Comparison of ENCODE assay signal across 23 cellular contexts in the genomic region with DNA sequence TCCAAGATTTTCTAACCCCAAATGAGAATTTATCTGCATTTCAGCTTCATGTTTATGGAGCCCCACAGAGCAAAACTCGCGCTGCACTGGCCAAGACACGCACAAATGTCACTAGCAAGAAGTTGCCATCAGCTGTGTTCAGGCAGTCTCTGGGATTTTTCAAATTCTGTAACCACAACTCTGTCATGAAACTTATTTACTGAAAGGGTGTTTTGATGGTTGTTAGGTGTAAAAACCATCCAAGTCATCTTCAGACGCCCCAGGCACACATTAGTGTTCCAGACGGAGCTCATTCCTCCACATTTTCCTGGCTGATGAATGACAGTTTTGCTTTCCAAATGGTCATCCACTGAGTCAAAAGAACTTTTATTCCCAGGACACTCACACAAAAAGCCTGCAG.
A peak's percentile ranks its signal among the peaks of the same experiment; 100 is the strongest.
DNase-seq lines count a peak whose midpoint lies in the region; ATAC-seq lines count a peak whose summit lies in the region.
"Had no signal": no experiment of that assay in that cellular context is flagged by ENCODE, and none has a peak within 500 bp of the region (broad histone marks: within the 10 kb centered on the region; RNA-seq: fewer than 3 reads in every experiment).

No MANE protein-coding gene starts in this region.

- ATAC-seq in GM21723 (IDR thresholded peaks at IDR 0.05; ENCODE audit: unreplicated experiment), result no peak
- ATAC-seq: activated CD4-positive, CD25-positive, alpha-beta regulatory T cell treated with anti-CD3 and anti-CD28 coated beads, Interleukin-2, amount 50 U/mL, for 24 hours; body of pancreas; left cardiac atrium had no signal

- no peaks in the 10 kb centered on the region for H3K27me3 ChIP-seq in skeletal muscle tissue (ENCODE audit: control insufficient read depth in 3 of 3, insufficient read depth in 3 of 3, low read length in 3 of 3)
- H3K27me3 ChIP-seq: body of pancreas, upper lobe of left lung had no signal

- in situ Hi-C loops in SK-MEL-5 (cut with HindIII; ENCODE audit: low pct_unique_long_range_greater_than_20kb, low sequenced_read_pairs), result no loop called here

- no peak overlapping the region for H3K4me3 ChIP-seq in skeletal muscle tissue (ENCODE audit: low read length in 3 of 3)
- H3K4me3 ChIP-seq: body of pancreas, psoas muscle, SK-N-MC, upper lobe of left lung had no signal

- peaks cover 0 to 14% (median 0%) of the 10 kb centered on the region in 3 donors for H3K4me1 ChIP-seq in skeletal muscle tissue (ENCODE audit: control insufficient read depth in 3 of 3, insufficient read depth in 3 of 3, low read length in 3 of 3)
- H3K4me1 ChIP-seq: body of pancreas, psoas muscle, upper lobe of left lung had no signal

- H3K27me3 Mint-ChIP-seq in activated naive CD8-positive, alpha-beta T cell treated with anti-CD3 and anti-CD28 coated beads for 36 hours, result no peaks in the 10 kb centered on the region
- H3K27me3 Mint-ChIP-seq: activated CD4-positive, alpha-beta memory T cell treated with anti-CD3 and anti-CD28 coated beads, Interleukin-2, amount 10 ng/mL, durations not matched to agents 7 days and 5 days; CD4-positive, alpha-beta T cell had no signal

- no peak overlapping the region for H3K4me3 Mint-ChIP-seq in activated naive CD8-positive, alpha-beta T cell treated with anti-CD3 and anti-CD28 coated beads for 36 hours
- H3K4me3 Mint-ChIP-seq: activated CD4-positive, alpha-beta memory T cell treated with anti-CD3 and anti-CD28 coated beads, Interleukin-2, amount 10 ng/mL, durations not matched to agents 7 days and 5 days; CD4-positive, alpha-beta T cell; T-helper 1 cell treated with Interleukin-12 subunit alpha and Interleukin-12 subunit beta and Interleukin-4 antibody, amounts not matched to agents 30 μg/mL and 1 μg/mL, for 36 hours had no signal

- H3K36me3 ChIP-seq in skeletal muscle tissue (ENCODE audit: control insufficient read depth in 3 of 3, insufficient read depth in 3 of 3, low read length in 3 of 3), result peaks cover 0 to 6% (median 5%) of the 10 kb centered on the region in 3 donors

- peaks cover under 1% of the 10 kb centered on the region for H3K4me1 Mint-ChIP-seq in activated naive CD8-positive, alpha-beta T cell treated with anti-CD3 and anti-CD28 coated beads for 36 hours

- DNase-seq in GM03348 (ENCODE audit: low spot score), result peak; percentile 40
- peak; percentile 27 for DNase-seq in SK-MEL-5 (ENCODE audit: low read depth, low spot score)
- peak; percentile 78 for DNase-seq in foreskin melanocyte
- DNase-seq in SW 1271 (lab: John Stamatoyannopoulos, UW), result no peak
- no peak for DNase-seq in activated naive CD8-positive, alpha-beta T cell treated with anti-CD3 and anti-CD28 coated beads for 36 hours
- DNase-seq: activated CD4-positive, alpha-beta memory T cell treated with anti-CD3 and anti-CD28 coated beads, Interleukin-2, amount 10 ng/mL, durations not matched to agents 7 days and 5 days; activated CD8-positive, alpha-beta memory T cell treated with anti-CD3 and anti-CD28 coated beads, Interleukin-2, amount 50 U/mL, for 48 hours; body of pancreas; CD4-positive, alpha-beta T cell; left cardiac atrium; mammary epithelial cell; NCI-H1694; NCI-H510A; psoas muscle; stimulated activated CD4-positive, alpha-beta T cell treated with anti-CD3 and anti-CD28 coated beads, Interleukin-1b, Interleukin-23, amount 100 ng/mL, for 48 hours; stimulated activated CD8-positive, alpha-beta memory T cell treated with anti-CD3 and anti-CD28 coated beads, Interleukin-4, amount 100 ng/mL, for 48 hours had no signal

- H3K36me3 Mint-ChIP-seq in activated naive CD8-positive, alpha-beta T cell treated with anti-CD3 and anti-CD28 coated beads for 36 hours, result peaks cover 28% of the 10 kb centered on the region

- peak overlapping the region; percentile 57 for H3K27ac ChIP-seq in skeletal muscle tissue (ENCODE audit: low read depth, low read length)
- H3K27ac ChIP-seq: body of pancreas, psoas muscle, SK-N-MC, upper lobe of left lung had no signal

- H3K27ac Mint-ChIP-seq in activated naive CD8-positive, alpha-beta T cell treated with anti-CD3 and anti-CD28 coated beads for 36 hours, result no peak overlapping the region
- H3K27ac Mint-ChIP-seq: activated CD4-positive, alpha-beta memory T cell treated with anti-CD3 and anti-CD28 coated beads, Interleukin-2, amount 10 ng/mL, durations not matched to agents 7 days and 5 days; activated T-helper 2 cell treated with anti-CD3 and anti-CD28 coated beads, Interferon-gamma antibody, Interleukin-2, Interleukin-4, amounts not matched to agents 10 μg/mL and 5 μg/mL and 100 μg/mL, durations not matched to agents 14 hours and 24 hours and 36 hours; CD4-positive, alpha-beta T cell; T-helper 1 cell treated with Interleukin-12 subunit alpha and Interleukin-12 subunit beta and Interleukin-4 antibody, amounts not matched to agents 30 μg/mL and 1 μg/mL, for 36 hours had no signal

- H3K9me3 Mint-ChIP-seq in activated naive CD8-positive, alpha-beta T cell treated with anti-CD3 and anti-CD28 coated beads for 36 hours, result no peaks in the 10 kb centered on the region
- H3K9me3 Mint-ChIP-seq: activated CD4-positive, alpha-beta memory T cell treated with anti-CD3 and anti-CD28 coated beads, Interleukin-2, amount 10 ng/mL, durations not matched to agents 7 days and 5 days; activated T-helper 2 cell treated with anti-CD3 and anti-CD28 coated beads, Interferon-gamma antibody, Interleukin-2, Interleukin-4, amounts not matched to agents 10 μg/mL and 5 μg/mL and 100 μg/mL, durations not matched to agents 14 hours and 24 hours and 36 hours; CD4-positive, alpha-beta T cell; T-helper 1 cell treated with Interleukin-12 subunit alpha and Interleukin-12 subunit beta and Interleukin-4 antibody, amounts not matched to agents 30 μg/mL and 1 μg/mL, for 36 hours had no signal

- H3K9ac ChIP-seq in skeletal muscle tissue (ENCODE audit: low read depth in 1 of 3, low read length in 3 of 3), result no peak overlapping the region

- H3K9me3 ChIP-seq in skeletal muscle tissue (ENCODE audit: control insufficient read depth in 3 of 3, low read length in 3 of 3), result no peaks in the 10 kb centered on the region
- H3K9me3 ChIP-seq: body of pancreas, psoas muscle, upper lobe of left lung had no signal

Comparison
In these comparisons a context has a peak if more than half of its experiments do, and no peak if none do; other contexts are left out.
1. DNase-seq: peak in GM03348 (single experiment), SK-MEL-5 (single experiment) and foreskin melanocyte (single experiment); none in SW 1271 (0 of 2) and activated naive CD8-positive, alpha-beta T cell treated with anti-CD3 and anti-CD28 coated beads for 36 hours (single experiment).